15 cellular contexts compared by ENCODE assay signal in the genomic region with DNA sequence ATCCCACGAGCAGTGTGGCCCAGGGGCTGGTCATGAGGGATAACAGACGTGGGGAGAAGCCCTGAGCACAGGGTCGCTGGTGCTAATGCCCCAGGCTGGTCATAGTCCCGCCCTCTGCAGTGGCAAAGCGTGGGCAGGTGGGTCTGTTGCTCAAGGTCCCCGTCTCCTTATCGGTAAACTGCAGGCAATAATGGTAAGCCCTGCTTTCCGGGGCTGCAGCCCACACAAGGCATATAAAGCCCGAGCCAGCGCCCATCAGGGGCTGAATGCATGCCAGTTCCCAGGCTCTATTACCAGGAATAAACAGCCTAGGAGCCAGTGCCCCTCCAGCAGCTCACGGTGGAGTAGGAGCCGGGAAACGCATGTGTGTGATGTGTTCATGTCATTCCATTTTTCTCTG.
"Had no signal": no experiment of that assay in that cellular context is flagged by ENCODE, and none has a peak within 500 bp of the region (broad histone marks: within the 10 kb centered on the region; RNA-seq: fewer than 3 reads in every experiment).

No MANE protein-coding gene starts in this region.

- DNase-seq: activated CD4-positive, alpha-beta memory T cell treated with anti-CD3 and anti-CD28 coated beads, Interleukin-2, amount 10 ng/mL, durations not matched to agents 7 days and 5 days; activated CD4-positive, alpha-beta T cell treated with anti-CD3 and anti-CD28 coated beads for 4 hours; activated naive CD4-positive, alpha-beta T cell treated with anti-CD3 and anti-CD28 coated beads for 36 hours; erythroblast; mammary epithelial cell; naive B cell; T-helper 1 cell; T1000; upper lobe of right lung had no signal

- H3K4me2 ChIP-seq: neural progenitor cell had no signal

- H2AFZ ChIP-seq: neural progenitor cell, parathyroid adenoma had no signal

- H3K4me3 ChIP-seq: ascending aorta, breast epithelium, gastrocnemius medialis, neural progenitor cell, upper lobe of right lung had no signal

- H3K9me3 ChIP-seq: ascending aorta, breast epithelium, gastrocnemius medialis, upper lobe of right lung had no signal

- H3K4me1 ChIP-seq: ascending aorta, breast epithelium, gastrocnemius medialis, neural progenitor cell, parathyroid adenoma, upper lobe of right lung had no signal

- H3K36me3 ChIP-seq: ascending aorta, breast epithelium, gastrocnemius medialis, neural progenitor cell, upper lobe of right lung had no signal

- H3K27ac ChIP-seq: ascending aorta, breast epithelium, gastrocnemius medialis, neural progenitor cell, parathyroid adenoma, upper lobe of right lung had no signal

- H3K9ac ChIP-seq: neural progenitor cell, parathyroid adenoma had no signal

- H3K27me3 ChIP-seq: ascending aorta, gastrocnemius medialis, neural progenitor cell, upper lobe of right lung had no signal

- ATAC-seq: gastrocnemius medialis, SK-N-SH treated with all-trans-retinoic acid at 6 μM for 48 hours, upper lobe of right lung had no signal
